In the genomic region with DNA sequence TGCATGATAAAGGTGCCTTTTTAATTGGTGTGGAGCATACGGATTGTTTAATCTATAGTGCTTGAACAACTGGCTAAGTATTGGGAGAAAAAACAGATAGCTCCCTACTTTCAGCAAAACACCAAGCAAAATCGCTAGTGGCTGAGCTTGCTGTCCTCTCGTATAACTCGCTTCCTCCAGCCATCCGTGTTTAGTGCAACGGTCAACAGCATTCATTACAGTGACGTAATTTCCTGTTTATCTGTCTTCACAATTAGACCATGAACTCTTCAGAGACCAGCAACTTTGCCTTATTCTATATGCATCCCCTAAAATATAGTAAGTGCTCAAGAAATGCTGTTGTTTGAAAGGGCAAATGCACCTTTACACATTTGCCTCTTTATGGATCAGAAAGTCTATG, we compare ENCODE assay signal across 1 cellular context.
TF ChIP-seq lines count a peak whose summit lies in the region.

No MANE protein-coding gene starts in this region.

TF ChIP-seq in K562, 482 proteins besides CTCF, POLR2A, EP300 and RAD21 (continued from another document):
- TF ChIP-seq ESRRA (IDR thresholded peaks at IDR 0.05; ENCODE audit: borderline replicate concordance, low read depth) (no peak), ELF2 (CRISPR knock-in tag; IDR thresholded peaks at IDR 0.05) (no peak), HEY1 (CRISPR knock-in tag; IDR thresholded peaks at IDR 0.05; ENCODE audit: borderline replicate concordance) (no peak), ZNF24 (IDR thresholded peaks at IDR 0.05) (no peak), BDP1 (IDR thresholded peaks at IDR 0.05; ENCODE audit: insufficient read depth, insufficient read length) (no peak), CREB3L1 (IDR thresholded peaks at IDR 0.05; ENCODE audit: borderline replicate concordance, low read depth) (no peak), SMAD4 (CRISPR knock-in tag; conservative IDR thresholded peaks at IDR 0.05) (0 out of 2 replicates have a peak, but pooled peaks have one; percentile 24), HBP1 (CRISPR knock-in tag; IDR thresholded peaks at IDR 0.05) (no peak), GATAD2B (IDR thresholded peaks at IDR 0.05; ENCODE audit: borderline replicate concordance) (no peak), RBM39 (optimal IDR thresholded peaks at IDR 0.05; ENCODE audit: low read depth, low read length) (no peak), DPF2 (IDR thresholded peaks at IDR 0.05) (no peak), ZKSCAN1 (IDR thresholded peaks at IDR 0.05; ENCODE audit: low read depth, low read length) (no peak), TCF7 (IDR thresholded peaks at IDR 0.05; ENCODE audit: borderline replicate concordance) (no peak), SMARCA5 (IDR thresholded peaks at IDR 0.05) (no peak), RREB1 (CRISPR knock-in tag; IDR thresholded peaks at IDR 0.05) (no peak)
- TF ChIP-seq, protein P1, sequence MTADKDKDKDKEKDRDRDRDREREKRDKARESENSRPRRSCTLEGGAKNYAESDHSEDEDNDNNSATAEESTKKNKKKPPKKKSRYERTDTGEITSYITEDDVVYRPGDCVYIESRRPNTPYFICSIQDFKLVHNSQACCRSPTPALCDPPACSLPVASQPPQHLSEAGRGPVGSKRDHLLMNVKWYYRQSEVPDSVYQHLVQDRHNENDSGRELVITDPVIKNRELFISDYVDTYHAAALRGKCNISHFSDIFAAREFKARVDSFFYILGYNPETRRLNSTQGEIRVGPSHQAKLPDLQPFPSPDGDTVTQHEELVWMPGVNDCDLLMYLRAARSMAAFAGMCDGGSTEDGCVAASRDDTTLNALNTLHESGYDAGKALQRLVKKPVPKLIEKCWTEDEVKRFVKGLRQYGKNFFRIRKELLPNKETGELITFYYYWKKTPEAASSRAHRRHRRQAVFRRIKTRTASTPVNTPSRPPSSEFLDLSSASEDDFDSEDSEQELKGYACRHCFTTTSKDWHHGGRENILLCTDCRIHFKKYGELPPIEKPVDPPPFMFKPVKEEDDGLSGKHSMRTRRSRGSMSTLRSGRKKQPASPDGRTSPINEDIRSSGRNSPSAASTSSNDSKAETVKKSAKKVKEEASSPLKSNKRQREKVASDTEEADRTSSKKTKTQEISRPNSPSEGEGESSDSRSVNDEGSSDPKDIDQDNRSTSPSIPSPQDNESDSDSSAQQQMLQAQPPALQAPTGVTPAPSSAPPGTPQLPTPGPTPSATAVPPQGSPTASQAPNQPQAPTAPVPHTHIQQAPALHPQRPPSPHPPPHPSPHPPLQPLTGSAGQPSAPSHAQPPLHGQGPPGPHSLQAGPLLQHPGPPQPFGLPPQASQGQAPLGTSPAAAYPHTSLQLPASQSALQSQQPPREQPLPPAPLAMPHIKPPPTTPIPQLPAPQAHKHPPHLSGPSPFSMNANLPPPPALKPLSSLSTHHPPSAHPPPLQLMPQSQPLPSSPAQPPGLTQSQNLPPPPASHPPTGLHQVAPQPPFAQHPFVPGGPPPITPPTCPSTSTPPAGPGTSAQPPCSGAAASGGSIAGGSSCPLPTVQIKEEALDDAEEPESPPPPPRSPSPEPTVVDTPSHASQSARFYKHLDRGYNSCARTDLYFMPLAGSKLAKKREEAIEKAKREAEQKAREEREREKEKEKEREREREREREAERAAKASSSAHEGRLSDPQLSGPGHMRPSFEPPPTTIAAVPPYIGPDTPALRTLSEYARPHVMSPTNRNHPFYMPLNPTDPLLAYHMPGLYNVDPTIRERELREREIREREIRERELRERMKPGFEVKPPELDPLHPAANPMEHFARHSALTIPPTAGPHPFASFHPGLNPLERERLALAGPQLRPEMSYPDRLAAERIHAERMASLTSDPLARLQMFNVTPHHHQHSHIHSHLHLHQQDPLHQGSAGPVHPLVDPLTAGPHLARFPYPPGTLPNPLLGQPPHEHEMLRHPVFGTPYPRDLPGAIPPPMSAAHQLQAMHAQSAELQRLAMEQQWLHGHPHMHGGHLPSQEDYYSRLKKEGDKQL (CRISPR knock-in tag; IDR thresholded peaks at IDR 0.05; ENCODE audit: borderline replicate concordance): no peak
